Comparison of ENCODE assay signal across 16 cellular contexts in genomic region chr10:23457632-23458417, GRCh38. TPM values are rescaled to one million over a fixed set of nuclear protein-coding genes. Genes with fewer than 3 reads are reported as not detected.
DNase-seq lines count a peak whose midpoint lies in the region; ATAC-seq and TF ChIP-seq lines count a peak whose summit lies in the region.
"Had no signal": no experiment of that assay in that cellular context is flagged by ENCODE, and none has a peak within 500 bp of the region (broad histone marks: within the 10 kb centered on the region; RNA-seq: fewer than 3 reads in every experiment).

No MANE protein-coding gene starts in this region.

- CTCF ChIA-PET in OCI-LY7 (lab: Charles Lee; ENCODE audit: unreplicated experiment): no interaction called here

- H3K9me2 ChIP-seq in OCI-LY7 (ENCODE audit: insufficient read depth, low read length): no peaks in the 10 kb centered on the region

- H4K20me1 ChIP-seq in BLaER1 treated with 17β-estradiol and CSF1 and Interleukin-3, amounts not matched to agents 10 nM and 100 nM: no peaks in the 10 kb centered on the region
- H4K20me1 ChIP-seq in OCI-LY7 (ENCODE audit: insufficient read depth, low read length): no peaks in the 10 kb centered on the region

- H3K36me3 Mint-ChIP-seq in stimulated activated naive B cell treated with anti-CD40 and anti-IgM and Interleukin-4, amounts not matched to agents 10 μg/mL and 1 μg/mL and 100 μg/mL, for 72 hours: peaks cover 0 to 23% of the 10 kb centered on the region in 2 donors
- H3K36me3 Mint-ChIP-seq: CD14-positive monocyte; CD8-positive, alpha-beta T cell; IgD-negative memory B cell had no signal

- H3K9me3 Mint-ChIP-seq in stimulated activated naive B cell treated with anti-CD40 and anti-IgM and Interleukin-4, amounts not matched to agents 10 μg/mL and 1 μg/mL and 100 μg/mL, for 72 hours: peaks cover 0 to 3% of the 10 kb centered on the region in 2 donors
- H3K9me3 Mint-ChIP-seq: CD8-positive, alpha-beta T cell; IgD-negative memory B cell had no signal

- H3K9ac ChIP-seq in BLaER1 treated with 17β-estradiol and CSF1 and Interleukin-3, amounts not matched to agents 10 nM and 100 nM: peak overlapping the region in 7 of 11 experiments; percentile 10 to 39 (median 28); a peak in 9 of 22 replicates

- H3K79me2 ChIP-seq in OCI-LY7 (ENCODE audit: insufficient read depth, low read depth, low read length): no peaks in the 10 kb centered on the region

- ATAC-seq in lower lobe of right lung: no peak
- peak; percentile 76 to 77 for ATAC-seq in stimulated activated naive B cell treated with anti-CD40 and anti-IgM and Interleukin-4, amounts not matched to agents 10 μg/mL and 1 μg/mL and 100 μg/mL, for 72 hours (replicated peaks)
- ATAC-seq: CD8-positive, alpha-beta T cell; HCT116 had no signal

- DNase-seq in OCI-LY7 (ENCODE audit: low spot score) (peak; percentile 39), lower lobe of right lung (no peak), GM10266 (ENCODE audit: extremely low spot score) (no peak), NCI-H1048 (lab: John Stamatoyannopoulos, UW) (no peak), islet precursor cell (no peak)
- no peak for DNase-seq in stimulated activated naive B cell treated with anti-CD40 and anti-IgM and Interleukin-4, amounts not matched to agents 10 μg/mL and 1 μg/mL and 100 μg/mL, for 72 hours
- DNase-seq: ACHN; CD8-positive, alpha-beta T cell; COR-L47; DMS153; DMS79 treated with DMSO at 0.1 percent for 48 hours; GDM1 had no signal

- peak overlapping the region in 1 of 2 donors; percentile 13 for H3K4me3 Mint-ChIP-seq in stimulated activated naive B cell treated with anti-CD40 and anti-IgM and Interleukin-4, amounts not matched to agents 10 μg/mL and 1 μg/mL and 100 μg/mL, for 72 hours
- H3K4me3 Mint-ChIP-seq: CD14-positive monocyte; CD8-positive, alpha-beta T cell had no signal

- peak overlapping the region; percentile 49; the same call in 1 of the 2 replicates for H2AFZ ChIP-seq in OCI-LY7 (ENCODE audit: low read length)

- peaks cover 33 to 72% (median 57%) of the 10 kb centered on the region in 10 experiments for H3K4me1 ChIP-seq in BLaER1 treated with 17β-estradiol and CSF1 and Interleukin-3, amounts not matched to agents 10 nM and 100 nM
- H3K4me1 ChIP-seq in OCI-LY7 (ENCODE audit: insufficient read depth, low read length, poor library complexity, severe bottlenecking) (peaks cover 10% of the 10 kb centered on the region), lower lobe of right lung (no peaks in the 10 kb centered on the region)

- BruUV-seq in OCI-LY7 (replicated peaks; lab: Mats Ljungman, UMichigan): no TSS peak

- H3K27ac Mint-ChIP-seq in stimulated activated naive B cell treated with anti-CD40 and anti-IgM and Interleukin-4, amounts not matched to agents 10 μg/mL and 1 μg/mL and 100 μg/mL, for 72 hours: peak overlapping the region; percentile 89
- H3K27ac Mint-ChIP-seq: CD8-positive, alpha-beta T cell; IgD-negative memory B cell had no signal

- H3K36me3 ChIP-seq in BLaER1 treated with 17β-estradiol and CSF1 and Interleukin-3, amounts not matched to agents 10 nM and 100 nM: 0 out of 22 replicates have a peak, but pooled peaks cover 0 to 8% (median 0%) of the 10 kb centered on the region in 11 experiments
- H3K36me3 ChIP-seq in OCI-LY7 (ENCODE audit: insufficient read depth, low read length) (no peaks in the 10 kb centered on the region), lower lobe of right lung (no peaks in the 10 kb centered on the region)

- H3K27me3 Mint-ChIP-seq in stimulated activated naive B cell treated with anti-CD40 and anti-IgM and Interleukin-4, amounts not matched to agents 10 μg/mL and 1 μg/mL and 100 μg/mL, for 72 hours: no peaks in the 10 kb centered on the region
- H3K27me3 Mint-ChIP-seq: IgD-negative memory B cell had no signal

- H3K27me3 ChIP-seq in BLaER1 treated with 17β-estradiol and CSF1 and Interleukin-3, amounts not matched to agents 10 nM and 100 nM: no peaks in the 10 kb centered on the region
- no peaks in the 10 kb centered on the region for H3K27me3 ChIP-seq in lower lobe of right lung (ENCODE audit: low read depth)

- peak overlapping the region; percentile 49 to 77 (median 65) for H3K4me2 ChIP-seq in BLaER1 treated with 17β-estradiol and CSF1 and Interleukin-3, amounts not matched to agents 10 nM and 100 nM
- no peak overlapping the region for H3K4me2 ChIP-seq in OCI-LY7 (ENCODE audit: low read length)

- no peak overlapping the region for H3K4me3 ChIP-seq in BLaER1 treated with 17β-estradiol and CSF1 and Interleukin-3, amounts not matched to agents 10 nM and 100 nM
- no peak overlapping the region for H3K4me3 ChIP-seq in OCI-LY7 (ENCODE audit: low read depth, low read length, poor library complexity, severe bottlenecking)
- H3K4me3 ChIP-seq in lower lobe of right lung: no peak overlapping the region

- peaks cover 41 to 79% of the 10 kb centered on the region in 2 donors for H3K4me1 Mint-ChIP-seq in stimulated activated naive B cell treated with anti-CD40 and anti-IgM and Interleukin-4, amounts not matched to agents 10 μg/mL and 1 μg/mL and 100 μg/mL, for 72 hours

- POLR2A ChIA-PET in OCI-LY7 (lab: Charles Lee): no interaction called here

- peak overlapping the region; percentile 22 to 74 (median 68); a peak in 21 of 22 replicates for H3K27ac ChIP-seq in BLaER1 treated with 17β-estradiol and CSF1 and Interleukin-3, amounts not matched to agents 10 nM and 100 nM
- H3K27ac ChIP-seq in OCI-LY7 (ENCODE audit: low read depth, low read length, poor library complexity, severe bottlenecking) (no peak overlapping the region), lower lobe of right lung (peak overlapping the region; percentile 31)

- TF ChIP-seq CTCF in OCI-LY7 (conservative IDR thresholded peaks at IDR 0.05; ENCODE audit: low read length) (no peak), lower lobe of right lung (IDR thresholded peaks at IDR 0.05) (no peak), GM10266 (IDR thresholded peaks at IDR 0.05; ENCODE audit: control insufficient read depth, insufficient read depth, low read depth, missing control alignments) (no peak)

- intact Hi-C loops in OCI-LY7 (cut with micrococcal nuclease; ENCODE audit: unreplicated experiment): loop anchor here (10.0 kb wide), 1 partner anchor 853 kb away; no protein-coding TSS in a partner anchor
- intact Hi-C loops in lower lobe of right lung (cut with DNase I): no loop called here

- H3K9me3 ChIP-seq in BLaER1 treated with 17β-estradiol and CSF1 and Interleukin-3, amounts not matched to agents 10 nM and 100 nM (replicated peaks in 1 of 11): peaks cover 0 to 21% (median 0%) of the 10 kb centered on the region in 11 experiments; a peak in 4 of 22 replicates
- H3K9me3 ChIP-seq in OCI-LY7 (ENCODE audit: low read length): no peaks in the 10 kb centered on the region
- no peaks in the 10 kb centered on the region for H3K9me3 ChIP-seq in lower lobe of right lung

RNA-seq across cellular contexts. Expression of gene OTUD1, which starts 18.9 kb away (rescaled TPM):
- 4.5 and 5.5 TPM in 2 replicates for total RNA-seq in OCI-LY7 (2014; rRNA removed; shearing (Covaris generic))
- 6.8 and 9.1 TPM in 2 replicates for total RNA-seq in OCI-LY7 (2022)
- 31.4 TPM for total RNA-seq in lower lobe of right lung

Comparison
In these comparisons a context has a peak if more than half of its experiments do, and no peak if none do; other contexts are left out.
1. ATAC-seq: peak in stimulated activated naive B cell treated with anti-CD40 and anti-IgM and Interleukin-4, amounts not matched to agents 10 μg/mL and 1 μg/mL and 100 μg/mL, for 72 hours (2 of 2); none in lower lobe of right lung (0 of 2).